Comparison of ENCODE assay signal across 8 cellular contexts in the genomic region with DNA sequence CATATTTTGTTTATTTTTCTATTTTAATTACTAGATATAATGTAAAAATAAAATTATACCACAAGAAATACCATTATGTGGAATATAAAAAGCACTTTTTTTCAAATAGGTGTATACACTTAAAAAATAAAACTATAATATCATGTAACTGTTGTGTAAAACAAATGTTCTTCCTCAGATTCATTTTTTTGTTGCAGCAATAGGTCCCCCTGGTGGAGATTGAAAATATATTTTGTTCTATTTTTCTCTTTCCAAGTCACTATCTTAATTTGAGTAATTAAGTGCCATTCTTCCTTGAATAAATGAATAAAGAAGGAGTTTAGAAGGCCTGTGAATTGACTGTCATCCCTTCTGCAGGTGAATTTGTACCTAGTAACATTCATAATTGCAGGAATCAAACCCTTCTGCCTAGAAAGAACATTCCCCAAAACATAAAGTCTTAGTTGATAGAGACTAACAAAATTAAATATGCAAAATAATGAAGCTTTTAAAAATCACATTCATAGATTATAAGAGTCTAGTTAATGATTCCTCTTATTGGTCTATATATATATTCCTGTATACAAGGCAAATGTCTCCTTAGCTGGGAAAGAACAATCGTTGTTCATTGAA. TPM values are rescaled to one million over a fixed set of nuclear protein-coding genes. Genes with fewer than 3 reads are reported as not detected.
A peak's percentile ranks its signal among the peaks of the same experiment; 100 is the strongest.
DNase-seq lines count a peak whose midpoint lies in the region; ATAC-seq and TF ChIP-seq lines count a peak whose summit lies in the region.

No MANE protein-coding gene starts in this region.

- H3K4me3 Mint-ChIP-seq in MCF 10A (ENCODE audit: unreplicated experiment) = no peak overlapping the region
- no peak overlapping the region for H3K4me3 Mint-ChIP-seq in type B pancreatic cell

- H3K79me2 ChIP-seq in OCI-LY7 (ENCODE audit: insufficient read depth, low read depth, low read length) = no peaks in the 10 kb centered on the region

- TF ChIP-seq POLR2A in breast epithelium (IDR thresholded peaks at IDR 0.05) = no peak

- H3K27ac Mint-ChIP-seq in MCF 10A (ENCODE audit: low read depth, unreplicated experiment) = no peak overlapping the region
- H3K27ac Mint-ChIP-seq in type B pancreatic cell = no peak overlapping the region

- CTCF ChIA-PET in MCF 10A (lab: Yijun Ruan, JAX) (interaction anchor here (0.7 to 6.0 kb wide), 12 partner anchors 15 to 1679 kb away, joined by 3 to 76 read pairs (median 3); partner anchors contain the start of gene CETN3), OCI-LY7 (lab: Charles Lee; ENCODE audit: unreplicated experiment) (no interaction called here)

- no peak overlapping the region for H3K27ac ChIP-seq in breast epithelium
- no peak overlapping the region for H3K27ac ChIP-seq in OCI-LY7 (ENCODE audit: low read depth, low read length, poor library complexity, severe bottlenecking)

- H4K20me1 ChIP-seq in OCI-LY7 (ENCODE audit: insufficient read depth, low read length) = no peaks in the 10 kb centered on the region

- no peaks in the 10 kb centered on the region for H3K9me3 Mint-ChIP-seq in MCF 10A (ENCODE audit: unreplicated experiment)
- H3K9me3 Mint-ChIP-seq in type B pancreatic cell = no peaks in the 10 kb centered on the region

- TF ChIP-seq CTCF in MCF 10A (IDR thresholded peaks at IDR 0.05; ENCODE audit: unreplicated experiment) = peak; percentile 36
- peak in 1 of 3 donors; percentile 27 for TF ChIP-seq CTCF in breast epithelium (IDR thresholded peaks at IDR 0.05)
- peak; percentile 80 for TF ChIP-seq CTCF in OCI-LY7 (conservative IDR thresholded peaks at IDR 0.05; ENCODE audit: low read length)
- TF ChIP-seq CTCF in fibroblast of mammary gland (conservative IDR thresholded peaks at IDR 0.05; ENCODE audit: control insufficient read depth, insufficient read depth, low read depth, low read length) = peak; percentile 57
- peak; percentile 84 for TF ChIP-seq CTCF in type B pancreatic cell (conservative IDR thresholded peaks at IDR 0.05)

- H3K4me3 ChIP-seq in breast epithelium = no peak overlapping the region
- H3K4me3 ChIP-seq in OCI-LY7 (ENCODE audit: low read depth, low read length, poor library complexity, severe bottlenecking) = no peak overlapping the region
- H3K4me3 ChIP-seq in fibroblast of mammary gland (ENCODE audit: control insufficient read depth, low read depth, low read length) = no peak overlapping the region

- no peak overlapping the region for H2AFZ ChIP-seq in OCI-LY7 (ENCODE audit: low read length)

- no peaks in the 10 kb centered on the region for H3K36me3 Mint-ChIP-seq in MCF 10A (ENCODE audit: insufficient read depth, unreplicated experiment)
- no peaks in the 10 kb centered on the region for H3K36me3 Mint-ChIP-seq in type B pancreatic cell

- no peaks in the 10 kb centered on the region for H3K4me1 Mint-ChIP-seq in MCF 10A (ENCODE audit: insufficient read depth, unreplicated experiment)
- H3K4me1 Mint-ChIP-seq in type B pancreatic cell (ENCODE audit: unreplicated experiment) = peaks cover 6% of the 10 kb centered on the region

- H3K36me3 ChIP-seq in breast epithelium (no peaks in the 10 kb centered on the region), OCI-LY7 (ENCODE audit: insufficient read depth, low read length) (no peaks in the 10 kb centered on the region)

- H3K27me3 ChIP-seq in breast epithelium = no peaks in the 10 kb centered on the region

- no peak for ATAC-seq in HG03565 (IDR thresholded peaks at IDR 0.05; ENCODE audit: unreplicated experiment)

- no peaks in the 10 kb centered on the region for H3K9me2 ChIP-seq in OCI-LY7 (ENCODE audit: insufficient read depth, low read length)

- no peak overlapping the region for H3K4me2 ChIP-seq in OCI-LY7 (ENCODE audit: low read length)

- intact Hi-C loops in MCF 10A (cut with micrococcal nuclease) = loop anchor here (2.0 to 5.0 kb wide), 2 partner anchors 119 to 1659 kb away; no protein-coding TSS in a partner anchor
- intact Hi-C loops in breast epithelium (cut with DNase I; ENCODE audit: low total_unique reads) = no loop called here
- intact Hi-C loops in OCI-LY7 (cut with micrococcal nuclease; ENCODE audit: unreplicated experiment) = no loop called here

- H3K27me3 Mint-ChIP-seq in MCF 10A (ENCODE audit: insufficient read depth, unreplicated experiment) = no peaks in the 10 kb centered on the region
- H3K27me3 Mint-ChIP-seq in type B pancreatic cell = no peaks in the 10 kb centered on the region

- no peaks in the 10 kb centered on the region for H3K4me1 ChIP-seq in breast epithelium
- H3K4me1 ChIP-seq in OCI-LY7 (ENCODE audit: insufficient read depth, low read length, poor library complexity, severe bottlenecking) = no peaks in the 10 kb centered on the region

- POLR2A ChIA-PET in MCF 10A (lab: Yijun Ruan, JAX) (no interaction called here), OCI-LY7 (lab: Charles Lee) (interaction anchor here (0.6 kb wide), 2 partner anchors 9 to 96 kb away, joined by 3 read pairs; no protein-coding TSS in a partner anchor)

- H3K9me3 ChIP-seq in breast epithelium (no peaks in the 10 kb centered on the region), OCI-LY7 (ENCODE audit: low read length) (no peaks in the 10 kb centered on the region)

- no TSS peak for BruUV-seq in MCF 10A (replicated peaks; lab: Mats Ljungman, UMichigan)
- BruUV-seq in OCI-LY7 (replicated peaks; lab: Mats Ljungman, UMichigan) = no TSS peak

- DNase-seq in MCF 10A (ENCODE audit: unreplicated experiment) (peak; percentile 32), breast epithelium (ENCODE audit: low spot score in 2 of 2) (no peak), OCI-LY7 (ENCODE audit: low spot score) (peak; percentile 30), fibroblast of mammary gland (ENCODE audit: low read depth) (peak; percentile 35), type B pancreatic cell (ENCODE audit: extremely low spot score, unreplicated experiment) (no peak)
- no peak for DNase-seq in activated CD4-positive, alpha-beta T cell treated with anti-CD3 and anti-CD28 coated beads, Interleukin-2, amount 50 U/mL, for 4 hours
- no peak for DNase-seq in activated CD8-positive, alpha-beta memory T cell treated with anti-CD3 and anti-CD28 coated beads, Interleukin-2, amount 50 U/mL, for 48 hours

RNA-seq across cellular contexts. Expression of gene CETN3, which starts 23.4 kb away (rescaled TPM):
- total RNA-seq in MCF 10A (2022) (24.8 and 28.4 TPM in 2 replicates), breast epithelium (10 to 100 TPM in 2 of 3 donors, 1 to 10 TPM in 1; 7.7 to 13.8 (median 11.8) TPM), OCI-LY7 (2022) (53.2 and 57.4 TPM in 2 replicates), type B pancreatic cell (ENCODE audit: low replicate concordance) (27.6 and 37.5 TPM in 2 replicates)
- total RNA-seq in OCI-LY7 (2014; rRNA removed; shearing (Covaris generic)) = 34.6 and 43.2 TPM in 2 replicates

Comparison
In these comparisons a context has a peak if more than half of its experiments do, and no peak if none do; other contexts are left out.
1. DNase-seq: peak in MCF 10A (single experiment), OCI-LY7 (single experiment) and fibroblast of mammary gland (single experiment); none in breast epithelium (0 of 2), type B pancreatic cell (single experiment), activated CD4-positive, alpha-beta T cell treated with anti-CD3 and anti-CD28 coated beads, Interleukin-2, amount 50 U/mL, for 4 hours (0 of 2) and activated CD8-positive, alpha-beta memory T cell treated with anti-CD3 and anti-CD28 coated beads, Interleukin-2, amount 50 U/mL, for 48 hours (single experiment).